Comparison of ENCODE assay signal across 1 cellular context in genomic region chr1:26373281-26373680, GRCh38.
TF ChIP-seq lines count a peak whose summit lies in the region.

No MANE protein-coding gene starts in this region.

TF ChIP-seq in GM23338, 12 proteins besides CTCF, POLR2A, EP300 and RAD21:
- TF ChIP-seq NANOG (IDR thresholded peaks at IDR 0.05; ENCODE audit: borderline replicate concordance) (no peak), ZNF331 (CRISPR knock-in tag; IDR thresholded peaks at IDR 0.05; ENCODE audit: low read depth) (no peak), EZH2 (IDR thresholded peaks at IDR 0.05; ENCODE audit: low read depth, unreplicated experiment) (no peak), ETS1 (IDR thresholded peaks at IDR 0.05) (no peak), STAT1 (IDR thresholded peaks at IDR 0.05; ENCODE audit: unreplicated experiment) (no peak)
- TF ChIP-seq, protein P1, sequence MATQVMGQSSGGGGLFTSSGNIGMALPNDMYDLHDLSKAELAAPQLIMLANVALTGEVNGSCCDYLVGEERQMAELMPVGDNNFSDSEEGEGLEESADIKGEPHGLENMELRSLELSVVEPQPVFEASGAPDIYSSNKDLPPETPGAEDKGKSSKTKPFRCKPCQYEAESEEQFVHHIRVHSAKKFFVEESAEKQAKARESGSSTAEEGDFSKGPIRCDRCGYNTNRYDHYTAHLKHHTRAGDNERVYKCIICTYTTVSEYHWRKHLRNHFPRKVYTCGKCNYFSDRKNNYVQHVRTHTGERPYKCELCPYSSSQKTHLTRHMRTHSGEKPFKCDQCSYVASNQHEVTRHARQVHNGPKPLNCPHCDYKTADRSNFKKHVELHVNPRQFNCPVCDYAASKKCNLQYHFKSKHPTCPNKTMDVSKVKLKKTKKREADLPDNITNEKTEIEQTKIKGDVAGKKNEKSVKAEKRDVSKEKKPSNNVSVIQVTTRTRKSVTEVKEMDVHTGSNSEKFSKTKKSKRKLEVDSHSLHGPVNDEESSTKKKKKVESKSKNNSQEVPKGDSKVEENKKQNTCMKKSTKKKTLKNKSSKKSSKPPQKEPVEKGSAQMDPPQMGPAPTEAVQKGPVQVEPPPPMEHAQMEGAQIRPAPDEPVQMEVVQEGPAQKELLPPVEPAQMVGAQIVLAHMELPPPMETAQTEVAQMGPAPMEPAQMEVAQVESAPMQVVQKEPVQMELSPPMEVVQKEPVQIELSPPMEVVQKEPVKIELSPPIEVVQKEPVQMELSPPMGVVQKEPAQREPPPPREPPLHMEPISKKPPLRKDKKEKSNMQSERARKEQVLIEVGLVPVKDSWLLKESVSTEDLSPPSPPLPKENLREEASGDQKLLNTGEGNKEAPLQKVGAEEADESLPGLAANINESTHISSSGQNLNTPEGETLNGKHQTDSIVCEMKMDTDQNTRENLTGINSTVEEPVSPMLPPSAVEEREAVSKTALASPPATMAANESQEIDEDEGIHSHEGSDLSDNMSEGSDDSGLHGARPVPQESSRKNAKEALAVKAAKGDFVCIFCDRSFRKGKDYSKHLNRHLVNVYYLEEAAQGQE (IDR thresholded peaks at IDR 0.05; ENCODE audit: unreplicated experiment), result no peak
- TF ChIP-seq, protein P2, sequence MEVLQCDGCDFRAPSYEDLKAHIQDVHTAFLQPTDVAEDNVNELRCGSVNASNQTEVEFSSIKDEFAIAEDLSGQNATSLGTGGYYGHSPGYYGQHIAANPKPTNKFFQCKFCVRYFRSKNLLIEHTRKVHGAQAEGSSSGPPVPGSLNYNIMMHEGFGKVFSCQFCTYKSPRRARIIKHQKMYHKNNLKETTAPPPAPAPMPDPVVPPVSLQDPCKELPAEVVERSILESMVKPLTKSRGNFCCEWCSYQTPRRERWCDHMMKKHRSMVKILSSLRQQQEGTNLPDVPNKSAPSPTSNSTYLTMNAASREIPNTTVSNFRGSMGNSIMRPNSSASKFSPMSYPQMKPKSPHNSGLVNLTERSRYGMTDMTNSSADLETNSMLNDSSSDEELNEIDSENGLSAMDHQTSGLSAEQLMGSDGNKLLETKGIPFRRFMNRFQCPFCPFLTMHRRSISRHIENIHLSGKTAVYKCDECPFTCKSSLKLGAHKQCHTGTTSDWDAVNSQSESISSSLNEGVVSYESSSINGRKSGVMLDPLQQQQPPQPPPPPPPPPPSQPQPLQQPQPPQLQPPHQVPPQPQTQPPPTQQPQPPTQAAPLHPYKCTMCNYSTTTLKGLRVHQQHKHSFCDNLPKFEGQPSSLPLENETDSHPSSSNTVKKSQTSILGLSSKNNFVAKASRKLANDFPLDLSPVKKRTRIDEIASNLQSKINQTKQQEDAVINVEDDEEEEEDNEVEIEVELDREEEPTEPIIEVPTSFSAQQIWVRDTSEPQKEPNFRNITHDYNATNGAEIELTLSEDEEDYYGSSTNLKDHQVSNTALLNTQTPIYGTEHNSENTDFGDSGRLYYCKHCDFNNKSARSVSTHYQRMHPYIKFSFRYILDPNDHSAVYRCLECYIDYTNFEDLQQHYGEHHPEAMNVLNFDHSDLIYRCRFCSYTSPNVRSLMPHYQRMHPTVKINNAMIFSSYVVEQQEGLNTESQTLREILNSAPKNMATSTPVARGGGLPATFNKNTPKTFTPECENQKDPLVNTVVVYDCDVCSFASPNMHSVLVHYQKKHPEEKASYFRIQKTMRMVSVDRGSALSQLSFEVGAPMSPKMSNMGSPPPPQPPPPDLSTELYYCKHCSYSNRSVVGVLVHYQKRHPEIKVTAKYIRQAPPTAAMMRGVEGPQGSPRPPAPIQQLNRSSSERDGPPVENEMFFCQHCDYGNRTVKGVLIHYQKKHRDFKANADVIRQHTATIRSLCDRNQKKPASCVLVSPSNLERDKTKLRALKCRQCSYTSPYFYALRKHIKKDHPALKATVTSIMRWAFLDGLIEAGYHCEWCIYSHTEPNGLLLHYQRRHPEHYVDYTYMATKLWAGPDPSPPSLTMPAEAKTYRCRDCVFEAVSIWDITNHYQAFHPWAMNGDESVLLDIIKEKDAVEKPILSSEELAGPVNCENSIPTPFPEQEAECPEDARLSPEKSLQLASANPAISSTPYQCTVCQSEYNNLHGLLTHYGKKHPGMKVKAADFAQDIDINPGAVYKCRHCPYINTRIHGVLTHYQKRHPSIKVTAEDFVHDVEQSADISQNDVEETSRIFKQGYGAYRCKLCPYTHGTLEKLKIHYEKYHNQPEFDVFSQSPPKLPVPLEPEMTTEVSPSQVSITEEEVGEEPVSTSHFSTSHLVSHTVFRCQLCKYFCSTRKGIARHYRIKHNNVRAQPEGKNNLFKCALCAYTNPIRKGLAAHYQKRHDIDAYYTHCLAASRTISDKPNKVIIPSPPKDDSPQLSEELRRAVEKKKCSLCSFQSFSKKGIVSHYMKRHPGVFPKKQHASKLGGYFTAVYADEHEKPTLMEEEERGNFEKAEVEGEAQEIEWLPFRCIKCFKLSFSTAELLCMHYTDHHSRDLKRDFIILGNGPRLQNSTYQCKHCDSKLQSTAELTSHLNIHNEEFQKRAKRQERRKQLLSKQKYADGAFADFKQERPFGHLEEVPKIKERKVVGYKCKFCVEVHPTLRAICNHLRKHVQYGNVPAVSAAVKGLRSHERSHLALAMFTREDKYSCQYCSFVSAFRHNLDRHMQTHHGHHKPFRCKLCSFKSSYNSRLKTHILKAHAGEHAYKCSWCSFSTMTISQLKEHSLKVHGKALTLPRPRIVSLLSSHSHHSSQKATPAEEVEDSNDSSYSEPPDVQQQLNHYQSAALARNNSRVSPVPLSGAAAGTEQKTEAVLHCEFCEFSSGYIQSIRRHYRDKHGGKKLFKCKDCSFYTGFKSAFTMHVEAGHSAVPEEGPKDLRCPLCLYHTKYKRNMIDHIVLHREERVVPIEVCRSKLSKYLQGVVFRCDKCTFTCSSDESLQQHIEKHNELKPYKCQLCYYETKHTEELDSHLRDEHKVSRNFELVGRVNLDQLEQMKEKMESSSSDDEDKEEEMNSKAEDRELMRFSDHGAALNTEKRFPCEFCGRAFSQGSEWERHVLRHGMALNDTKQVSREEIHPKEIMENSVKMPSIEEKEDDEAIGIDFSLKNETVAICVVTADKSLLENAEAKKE (CRISPR knock-in tag; IDR thresholded peaks at IDR 0.05), result no peak
